9 cellular contexts compared by ENCODE assay signal in genomic region chr1:55216078-55216477, GRCh38. TPM values are rescaled to one million over a fixed set of nuclear protein-coding genes. Genes with fewer than 3 reads are reported as not detected.
DNase-seq lines count a peak whose midpoint lies in the region; ATAC-seq lines count a peak whose summit lies in the region.
"Had no signal": no experiment of that assay in that cellular context is flagged by ENCODE, and none has a peak within 500 bp of the region (broad histone marks: within the 10 kb centered on the region; RNA-seq: fewer than 3 reads in every experiment).

No MANE protein-coding gene starts in this region.

- peak overlapping the region; percentile 98 for H3K4me3 ChIP-seq in thymus (ENCODE audit: low read length)

- 31% methylated on average over 10 of the region's 10 CpGs for WGBS in thymus

- CTCF ChIA-PET in activated CD8-positive, alpha-beta memory T cell treated with anti-CD3 and anti-CD28 coated beads, Interleukin-2, amount 10 ng/mL, durations not matched to agents 7 days and 5 days (lab: Charles Lee), result interaction anchor here (1.3 kb wide), 3 partner anchors 11 to 75 kb away, joined by 3 to 6 read pairs (median 4); no protein-coding TSS in a partner anchor

- H3K36me3 Mint-ChIP-seq in activated CD8-positive, alpha-beta memory T cell treated with anti-CD3 and anti-CD28 coated beads, Interleukin-2, amount 10 ng/mL, durations not matched to agents 7 days and 5 days, result peaks cover 1% of the 10 kb centered on the region
- peaks cover 20% of the 10 kb centered on the region for H3K36me3 Mint-ChIP-seq in activated naive CD8-positive, alpha-beta T cell treated with anti-CD3 and anti-CD28 coated beads for 36 hours

- H3K27me3 ChIP-seq in layer of hippocampus (ENCODE audit: control insufficient read depth, insufficient read depth, low read length) (no peaks in the 10 kb centered on the region), thymus (ENCODE audit: control insufficient read depth, insufficient read depth) (no peaks in the 10 kb centered on the region)

- no peaks in the 10 kb centered on the region for H3K36me3 ChIP-seq in thymus (ENCODE audit: control insufficient read depth, insufficient read depth)

- peak overlapping the region; percentile 86 for H3K4me3 Mint-ChIP-seq in activated CD8-positive, alpha-beta memory T cell treated with anti-CD3 and anti-CD28 coated beads, Interleukin-2, amount 10 ng/mL, durations not matched to agents 7 days and 5 days
- H3K4me3 Mint-ChIP-seq in activated naive CD8-positive, alpha-beta T cell treated with anti-CD3 and anti-CD28 coated beads for 36 hours, result peak overlapping the region; percentile 91

- ATAC-seq in activated CD8-positive, alpha-beta memory T cell treated with anti-CD3 and anti-CD28 coated beads, Interleukin-2, amount 10 ng/mL, durations not matched to agents 7 days and 5 days, result no peak
- ATAC-seq in HG03460 (IDR thresholded peaks at IDR 0.05; ENCODE audit: unreplicated experiment), result no peak

- H3K27me3 Mint-ChIP-seq in activated CD8-positive, alpha-beta memory T cell treated with anti-CD3 and anti-CD28 coated beads, Interleukin-2, amount 10 ng/mL, durations not matched to agents 7 days and 5 days, result no peaks in the 10 kb centered on the region
- no peaks in the 10 kb centered on the region for H3K27me3 Mint-ChIP-seq in activated naive CD8-positive, alpha-beta T cell treated with anti-CD3 and anti-CD28 coated beads for 36 hours

- no peaks in the 10 kb centered on the region for H3K9me3 ChIP-seq in thymus (ENCODE audit: control insufficient read depth)

- peaks cover 28% of the 10 kb centered on the region for H3K4me1 ChIP-seq in thymus (ENCODE audit: control insufficient read depth, insufficient read depth, low read length)

- no peak for DNase-seq in activated CD8-positive, alpha-beta memory T cell treated with anti-CD3 and anti-CD28 coated beads, Interleukin-2, amount 10 ng/mL, durations not matched to agents 7 days and 5 days
- no peak for DNase-seq in activated CD8-positive, alpha-beta memory T cell treated with anti-CD3 and anti-CD28 coated beads for 24 hours
- DNase-seq in activated naive CD8-positive, alpha-beta T cell treated with anti-CD3 and anti-CD28 coated beads for 36 hours, result no peak
- no peak for DNase-seq in activated effector memory CD4-positive, alpha-beta T cell treated with Interleukin-2 at 50 U/mL for 16 hours
- DNase-seq in NCI-H146 (lab: John Stamatoyannopoulos, UW), result no peak
- DNase-seq: activated CD8-positive, alpha-beta memory T cell treated with anti-CD3 and anti-CD28 coated beads, Interleukin-2, amount 50 U/mL, for 4 hours had no signal

- H3K4me1 Mint-ChIP-seq in activated CD8-positive, alpha-beta memory T cell treated with anti-CD3 and anti-CD28 coated beads, Interleukin-2, amount 10 ng/mL, durations not matched to agents 7 days and 5 days, result peaks cover 48% of the 10 kb centered on the region
- peaks cover 51% of the 10 kb centered on the region for H3K4me1 Mint-ChIP-seq in activated naive CD8-positive, alpha-beta T cell treated with anti-CD3 and anti-CD28 coated beads for 36 hours

- H3K27ac ChIP-seq in layer of hippocampus (ENCODE audit: low read depth, low read length) (peak overlapping the region; percentile 92), thymus (ENCODE audit: low read depth) (peak overlapping the region; percentile 98)

- no peaks in the 10 kb centered on the region for H3K9me3 Mint-ChIP-seq in activated CD8-positive, alpha-beta memory T cell treated with anti-CD3 and anti-CD28 coated beads, Interleukin-2, amount 10 ng/mL, durations not matched to agents 7 days and 5 days (ENCODE audit: low read depth)
- H3K9me3 Mint-ChIP-seq in activated naive CD8-positive, alpha-beta T cell treated with anti-CD3 and anti-CD28 coated beads for 36 hours, result no peaks in the 10 kb centered on the region

- H3K27ac Mint-ChIP-seq in activated CD8-positive, alpha-beta memory T cell treated with anti-CD3 and anti-CD28 coated beads, Interleukin-2, amount 10 ng/mL, durations not matched to agents 7 days and 5 days, result peak overlapping the region; percentile 92
- H3K27ac Mint-ChIP-seq in activated naive CD8-positive, alpha-beta T cell treated with anti-CD3 and anti-CD28 coated beads for 36 hours, result peak overlapping the region; percentile 97

RNA-seq across cellular contexts. Expression of gene USP24, which starts 0.9 kb away (rescaled TPM):
- total RNA-seq in activated CD8-positive, alpha-beta memory T cell treated with anti-CD3 and anti-CD28 coated beads, Interleukin-2, amount 10 ng/mL, durations not matched to agents 7 days and 5 days, result 10 to 100 TPM; 38.2 to 42.3 TPM
- 10 to 100 TPM; 44.4 to 51.2 TPM for total RNA-seq in activated naive CD8-positive, alpha-beta T cell treated with anti-CD3 and anti-CD28 coated beads for 36 hours
- 17.7 TPM for polyA plus RNA-seq in thymus
